ENCODE assay signal across 10 cellular contexts in the genomic region with DNA sequence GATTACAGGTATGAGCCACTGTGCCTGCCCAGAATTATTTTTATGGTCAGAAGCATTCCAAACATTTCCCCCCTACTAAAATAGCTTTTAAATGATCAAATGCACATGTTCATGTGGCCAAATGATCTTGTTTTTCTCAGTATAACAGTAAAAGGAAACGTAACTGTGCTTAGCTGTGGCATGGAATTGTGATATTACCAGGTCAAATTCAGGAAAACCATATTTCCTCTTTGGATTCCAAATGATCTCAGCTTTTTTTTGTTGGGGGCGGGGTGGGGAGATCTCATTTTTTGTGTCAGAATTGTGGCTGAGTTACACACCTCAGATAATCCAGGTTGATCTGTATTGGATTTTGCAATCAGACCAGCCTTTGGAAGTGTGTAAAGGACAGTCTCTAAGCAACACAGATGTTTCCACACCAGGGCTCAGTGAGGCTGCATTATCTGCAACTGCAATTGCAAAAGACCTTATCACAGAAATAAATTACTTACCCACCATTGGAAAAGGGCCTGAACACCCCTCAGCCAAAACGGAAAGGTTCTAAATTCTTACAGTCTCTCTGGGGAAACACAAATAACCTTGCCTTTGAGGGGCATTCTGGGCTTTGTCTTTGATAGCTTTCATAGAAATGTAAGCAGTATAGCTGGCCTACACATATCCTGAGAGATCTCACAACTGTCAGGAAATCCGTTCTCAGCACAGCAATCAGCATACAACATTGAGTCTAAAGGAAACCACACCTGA. TPM values are rescaled to one million over a fixed set of nuclear protein-coding genes. Genes with fewer than 3 reads are reported as not detected.
DNase-seq lines count a peak whose midpoint lies in the region; ATAC-seq and TF ChIP-seq lines count a peak whose summit lies in the region.
"Had no signal": no experiment of that assay in that cellular context is flagged by ENCODE, and none has a peak within 500 bp of the region (broad histone marks: within the 10 kb centered on the region; RNA-seq: fewer than 3 reads in every experiment).

No MANE protein-coding gene starts in this region.

- peaks cover 15 to 40% of the 10 kb centered on the region in 2 donors for H3K36me3 Mint-ChIP-seq in activated T-cell treated with anti-CD3 and anti-CD28 coated beads, Interleukin-2, amount 50 U/mL, for 72 hours (ENCODE audit: insufficient read depth in 2 of 2)
- H3K36me3 Mint-ChIP-seq in activated T-cell treated with anti-CD3 and anti-CD28 coated beads, Interleukin-2, amount 50 U/mL, for 24 hours (ENCODE audit: low read depth), result peaks cover 49% of the 10 kb centered on the region

- no peak for DNase-seq in activated T-cell treated with anti-CD3 and anti-CD28 coated beads, Interleukin-2, amount 50 U/mL, for 72 hours
- DNase-seq in activated T-cell treated with anti-CD3 and anti-CD28 coated beads, Interleukin-2, amount 50 U/mL, for 24 hours, result no peak
- peak; percentile 42 for DNase-seq in OCI-M1 (lab: John Stamatoyannopoulos, UW)
- peak; percentile 93 for DNase-seq in fibroblast of the aortic adventitia (ENCODE audit: low read depth)
- no peak for DNase-seq in stimulated activated naive CD8-positive, alpha-beta T cell treated with anti-CD3 and anti-CD28 coated beads, Interleukin-15, amount 100 ng/mL, for 72 hours
- no peak for DNase-seq in NCI-H1105 (lab: John Stamatoyannopoulos, UW)
- DNase-seq: endodermal cell, nephron progenitor cell had no signal

- peak overlapping the region; percentile 34 for H3K27ac Mint-ChIP-seq in activated T-cell treated with anti-CD3 and anti-CD28 coated beads, Interleukin-2, amount 50 U/mL, for 72 hours
- no peak overlapping the region for H3K27ac Mint-ChIP-seq in activated T-cell treated with anti-CD3 and anti-CD28 coated beads, Interleukin-2, amount 50 U/mL, for 24 hours
- H3K27ac Mint-ChIP-seq in stimulated activated naive CD8-positive, alpha-beta T cell treated with anti-CD3 and anti-CD28 coated beads, Interleukin-15, amount 100 ng/mL, for 72 hours, result no peak overlapping the region
- H3K27ac Mint-ChIP-seq: endodermal cell, nephron progenitor cell had no signal

- H3K4me3 ChIP-seq in fibroblast of the aortic adventitia (ENCODE audit: low read depth, low read length), result no peak overlapping the region

- H3K27me3 Mint-ChIP-seq in activated T-cell treated with anti-CD3 and anti-CD28 coated beads, Interleukin-2, amount 50 U/mL, for 72 hours (ENCODE audit: low read depth), result no peaks in the 10 kb centered on the region
- no peaks in the 10 kb centered on the region for H3K27me3 Mint-ChIP-seq in activated T-cell treated with anti-CD3 and anti-CD28 coated beads, Interleukin-2, amount 50 U/mL, for 24 hours
- H3K27me3 Mint-ChIP-seq in stimulated activated naive CD8-positive, alpha-beta T cell treated with anti-CD3 and anti-CD28 coated beads, Interleukin-15, amount 100 ng/mL, for 72 hours, result no peaks in the 10 kb centered on the region

- TF ChIP-seq CTCF in fibroblast of the aortic adventitia (IDR thresholded peaks at IDR 0.05; ENCODE audit: insufficient read depth, low read length), result no peak

- H3K9me3 Mint-ChIP-seq in activated T-cell treated with anti-CD3 and anti-CD28 coated beads, Interleukin-2, amount 50 U/mL, for 72 hours, result no peaks in the 10 kb centered on the region
- peaks cover 3% of the 10 kb centered on the region for H3K9me3 Mint-ChIP-seq in activated T-cell treated with anti-CD3 and anti-CD28 coated beads, Interleukin-2, amount 50 U/mL, for 24 hours
- H3K9me3 Mint-ChIP-seq in stimulated activated naive CD8-positive, alpha-beta T cell treated with anti-CD3 and anti-CD28 coated beads, Interleukin-15, amount 100 ng/mL, for 72 hours, result no peaks in the 10 kb centered on the region
- H3K9me3 Mint-ChIP-seq: endodermal cell had no signal

- H3K4me3 Mint-ChIP-seq in activated T-cell treated with anti-CD3 and anti-CD28 coated beads, Interleukin-2, amount 50 U/mL, for 72 hours, result peak overlapping the region in 1 of 2 donors; percentile 57
- H3K4me3 Mint-ChIP-seq in activated T-cell treated with anti-CD3 and anti-CD28 coated beads, Interleukin-2, amount 50 U/mL, for 24 hours, result no peak overlapping the region
- peak overlapping the region; percentile 13 to 43 for H3K4me3 Mint-ChIP-seq in stimulated activated naive CD8-positive, alpha-beta T cell treated with anti-CD3 and anti-CD28 coated beads, Interleukin-15, amount 100 ng/mL, for 72 hours
- H3K4me3 Mint-ChIP-seq: endodermal cell, nephron progenitor cell had no signal

- ATAC-seq in activated T-cell treated with anti-CD3 and anti-CD28 coated beads, Interleukin-2, amount 50 U/mL, for 72 hours (replicated peaks in 1 of 2), result peak; percentile 39 to 66
- ATAC-seq in stimulated activated naive CD8-positive, alpha-beta T cell treated with anti-CD3 and anti-CD28 coated beads, Interleukin-15, amount 100 ng/mL, for 72 hours, result peak; percentile 74
- ATAC-seq in GM21381 (IDR thresholded peaks at IDR 0.05; ENCODE audit: unreplicated experiment) (no peak), GM21515 (IDR thresholded peaks at IDR 0.05; ENCODE audit: unreplicated experiment) (no peak)

- H3K4me1 Mint-ChIP-seq in activated T-cell treated with anti-CD3 and anti-CD28 coated beads, Interleukin-2, amount 50 U/mL, for 72 hours (ENCODE audit: low read depth), result peaks cover 70% of the 10 kb centered on the region
- H3K4me1 Mint-ChIP-seq in activated T-cell treated with anti-CD3 and anti-CD28 coated beads, Interleukin-2, amount 50 U/mL, for 24 hours (ENCODE audit: low read depth), result peaks cover 83% of the 10 kb centered on the region
- H3K4me1 Mint-ChIP-seq in stimulated activated naive CD8-positive, alpha-beta T cell treated with anti-CD3 and anti-CD28 coated beads, Interleukin-15, amount 100 ng/mL, for 72 hours, result peaks cover 94% of the 10 kb centered on the region
- H3K4me1 Mint-ChIP-seq: endodermal cell, nephron progenitor cell had no signal

RNA-seq across cellular contexts. Expression of a gene that starts 8.4 kb away (rescaled TPM):
- 10 to 100 TPM; 15.7 to 17.4 TPM for total RNA-seq in activated T-cell treated with anti-CD3 and anti-CD28 coated beads, Interleukin-2, amount 50 U/mL, for 72 hours
- 4.8 and 9.1 TPM in 2 replicates for total RNA-seq in fibroblast of the aortic adventitia (ENCODE audit: low replicate concordance)

Comparison
In these comparisons a context has a peak if more than half of its experiments do, and no peak if none do; other contexts are left out.
1. ATAC-seq: peak in activated T-cell treated with anti-CD3 and anti-CD28 coated beads, Interleukin-2, amount 50 U/mL, for 72 hours (2 of 2) and stimulated activated naive CD8-positive, alpha-beta T cell treated with anti-CD3 and anti-CD28 coated beads, Interleukin-15, amount 100 ng/mL, for 72 hours (single experiment); none in GM21381 (single experiment) and GM21515 (single experiment).
2. DNase-seq: peak in OCI-M1 (single experiment) and fibroblast of the aortic adventitia (single experiment); none in activated T-cell treated with anti-CD3 and anti-CD28 coated beads, Interleukin-2, amount 50 U/mL, for 72 hours (0 of 2), activated T-cell treated with anti-CD3 and anti-CD28 coated beads, Interleukin-2, amount 50 U/mL, for 24 hours (single experiment), stimulated activated naive CD8-positive, alpha-beta T cell treated with anti-CD3 and anti-CD28 coated beads, Interleukin-15, amount 100 ng/mL, for 72 hours (0 of 2) and NCI-H1105 (single experiment).